ENCODE assay signal across 15 cellular contexts in genomic region chr7:135929692-135930091, GRCh38. TPM values are rescaled to one million over a fixed set of nuclear protein-coding genes. Genes with fewer than 3 reads are reported as not detected.
A peak's percentile ranks its signal among the peaks of the same experiment; 100 is the strongest.
DNase-seq lines count a peak whose midpoint lies in the region; ATAC-seq lines count a peak whose summit lies in the region.
"Had no signal": no experiment of that assay in that cellular context is flagged by ENCODE, and none has a peak within 500 bp of the region (broad histone marks: within the 10 kb centered on the region; RNA-seq: fewer than 3 reads in every experiment).

No MANE protein-coding gene starts in this region.

- H3K27me3 Mint-ChIP-seq in CD4-positive, CD25-positive, alpha-beta regulatory T cell: no peaks in the 10 kb centered on the region
- H3K27me3 Mint-ChIP-seq in effector memory CD8-positive, alpha-beta T cell: no peaks in the 10 kb centered on the region
- H3K27me3 Mint-ChIP-seq in activated CD4-positive, alpha-beta T cell treated with anti-CD3 and anti-CD28 coated beads, Interleukin-2, amount 10 ng/mL, durations not matched to agents 24 days and 14 days: no peaks in the 10 kb centered on the region
- no peaks in the 10 kb centered on the region for H3K27me3 Mint-ChIP-seq in naive thymus-derived CD8-positive, alpha-beta T cell

- no peaks in the 10 kb centered on the region for H3K9me3 ChIP-seq in CD4-positive, CD25-positive, alpha-beta regulatory T cell (ENCODE audit: control insufficient read depth in 2 of 2, low read length in 2 of 2)
- H3K9me3 ChIP-seq in HUES48 (ENCODE audit: control insufficient read depth, insufficient read depth, low read length): no peaks in the 10 kb centered on the region
- no peaks in the 10 kb centered on the region for H3K9me3 ChIP-seq in mesodermal cell (ENCODE audit: control insufficient read depth, low read length)

- no peaks in the 10 kb centered on the region for H3K27me3 ChIP-seq in CD4-positive, CD25-positive, alpha-beta regulatory T cell (ENCODE audit: control insufficient read depth, insufficient read depth, low read length)
- no peaks in the 10 kb centered on the region for H3K27me3 ChIP-seq in HUES48 (ENCODE audit: control insufficient read depth, insufficient read depth, low read length)

- peaks cover 39% of the 10 kb centered on the region for H3K36me3 ChIP-seq in CD4-positive, CD25-positive, alpha-beta regulatory T cell (ENCODE audit: control insufficient read depth, insufficient read depth, low read length)
- H3K36me3 ChIP-seq in HUES48 (ENCODE audit: control insufficient read depth, insufficient read depth, low read length) (peaks cover 23% of the 10 kb centered on the region), mesodermal cell (ENCODE audit: control insufficient read depth, insufficient read depth, low read length) (peaks cover 42% of the 10 kb centered on the region)

- WGBS in mesodermal cell (ENCODE audit: insufficient coverage in 2 of 2), 2 experiments: 0% methylated on average over 1 of the region's 3 CpGs; no CpG with 5 or more reads in 1 of the 2 experiments

- POLR2A ChIA-PET in naive thymus-derived CD8-positive, alpha-beta T cell (lab: Charles Lee): no interaction called here

- no peak overlapping the region for H3K4me3 ChIP-seq in CD4-positive, CD25-positive, alpha-beta regulatory T cell (ENCODE audit: low read depth, low read length)
- H3K4me3 ChIP-seq in HUES48 (ENCODE audit: low read depth, low read length): no peak overlapping the region
- no peak overlapping the region for H3K4me3 ChIP-seq in mesodermal cell (ENCODE audit: extremely low read depth, insufficient read depth, low read length, poor library complexity, severe bottlenecking)

- H3K27ac ChIP-seq in CD4-positive, CD25-positive, alpha-beta regulatory T cell (ENCODE audit: insufficient read depth, low read length, poor library complexity, severe bottlenecking): no peak overlapping the region
- peak overlapping the region; percentile 40 for H3K27ac ChIP-seq in HUES48 (ENCODE audit: low read depth, low read length)
- peak overlapping the region; percentile 88 for H3K27ac ChIP-seq in mesodermal cell (ENCODE audit: low read depth, low read length, severe bottlenecking)

- peaks cover 16% of the 10 kb centered on the region for H3K36me3 Mint-ChIP-seq in CD4-positive, CD25-positive, alpha-beta regulatory T cell
- peaks cover 47% of the 10 kb centered on the region for H3K36me3 Mint-ChIP-seq in effector memory CD8-positive, alpha-beta T cell (ENCODE audit: insufficient read depth)
- peaks cover 21% of the 10 kb centered on the region for H3K36me3 Mint-ChIP-seq in activated CD4-positive, alpha-beta T cell treated with anti-CD3 and anti-CD28 coated beads, Interleukin-2, amount 10 ng/mL, durations not matched to agents 24 days and 14 days (ENCODE audit: low read depth)
- peaks cover 0 to 52% (median 20%) of the 10 kb centered on the region in 3 donors for H3K36me3 Mint-ChIP-seq in naive thymus-derived CD8-positive, alpha-beta T cell

- H3K9me3 Mint-ChIP-seq in CD4-positive, CD25-positive, alpha-beta regulatory T cell: no peaks in the 10 kb centered on the region
- H3K9me3 Mint-ChIP-seq in effector memory CD8-positive, alpha-beta T cell: no peaks in the 10 kb centered on the region
- H3K9me3 Mint-ChIP-seq in activated CD4-positive, alpha-beta T cell treated with anti-CD3 and anti-CD28 coated beads, Interleukin-2, amount 10 ng/mL, durations not matched to agents 24 days and 14 days: no peaks in the 10 kb centered on the region
- H3K9me3 Mint-ChIP-seq in naive thymus-derived CD8-positive, alpha-beta T cell: no peaks in the 10 kb centered on the region

- H3K27ac Mint-ChIP-seq in CD4-positive, CD25-positive, alpha-beta regulatory T cell: peak overlapping the region in 2 of 3 donors; percentile 76 to 83
- H3K27ac Mint-ChIP-seq in effector memory CD8-positive, alpha-beta T cell: peak overlapping the region; percentile 5 to 41
- no peak overlapping the region for H3K27ac Mint-ChIP-seq in activated CD4-positive, alpha-beta T cell treated with anti-CD3 and anti-CD28 coated beads, Interleukin-2, amount 10 ng/mL, durations not matched to agents 24 days and 14 days
- peak overlapping the region in 2 of 10 donors; percentile 8 to 37 for H3K27ac Mint-ChIP-seq in naive thymus-derived CD8-positive, alpha-beta T cell
- H3K27ac Mint-ChIP-seq: activated CD8-positive, alpha-beta T cell treated with anti-CD3 and anti-CD28 coated beads, Interleukin-2, amount 10 ng/mL, durations not matched to agents 7 days and 5 days had no signal

- peaks cover 14 to 45% (median 37%) of the 10 kb centered on the region in 4 donors for H3K4me1 Mint-ChIP-seq in CD4-positive, CD25-positive, alpha-beta regulatory T cell
- peaks cover 28 to 44% of the 10 kb centered on the region in 2 donors for H3K4me1 Mint-ChIP-seq in effector memory CD8-positive, alpha-beta T cell (ENCODE audit: low read depth in 2 of 2)
- peaks cover 13% of the 10 kb centered on the region for H3K4me1 Mint-ChIP-seq in activated CD4-positive, alpha-beta T cell treated with anti-CD3 and anti-CD28 coated beads, Interleukin-2, amount 10 ng/mL, durations not matched to agents 24 days and 14 days
- peaks cover 18 to 41% (median 27%) of the 10 kb centered on the region in 4 donors for H3K4me1 Mint-ChIP-seq in naive thymus-derived CD8-positive, alpha-beta T cell

- peaks cover 22% of the 10 kb centered on the region for H3K4me1 ChIP-seq in CD4-positive, CD25-positive, alpha-beta regulatory T cell (ENCODE audit: control insufficient read depth, insufficient read depth, low read length, poor library complexity, severe bottlenecking)
- H3K4me1 ChIP-seq in HUES48 (ENCODE audit: control insufficient read depth, insufficient read depth, low read length) (peaks cover 23% of the 10 kb centered on the region), mesodermal cell (ENCODE audit: control insufficient read depth, insufficient read depth, low read length, poor library complexity, severe bottlenecking) (peaks cover 55% of the 10 kb centered on the region)

- intact Hi-C loops in activated CD4-positive, alpha-beta T cell treated with anti-CD3 and anti-CD28 coated beads, Interleukin-2, amount 10 ng/mL, durations not matched to agents 24 days and 14 days (cut with micrococcal nuclease): no loop called here

- H3K9ac ChIP-seq in HUES48 (ENCODE audit: low read depth, low read length): no peak overlapping the region

- ATAC-seq in CD4-positive, CD25-positive, alpha-beta regulatory T cell (ENCODE audit: low read depth in 2 of 2): no peak
- ATAC-seq in effector memory CD8-positive, alpha-beta T cell (replicated peaks): no peak
- no peak for ATAC-seq in esophagus mucosa
- ATAC-seq in naive thymus-derived CD8-positive, alpha-beta T cell: no peak
- ATAC-seq: activated CD8-positive, alpha-beta T cell treated with anti-CD3 and anti-CD28 coated beads, Interleukin-2, amount 10 ng/mL, durations not matched to agents 7 days and 5 days had no signal

- DNase-seq in CD4-positive, CD25-positive, alpha-beta regulatory T cell: no peak
- DNase-seq in effector memory CD8-positive, alpha-beta T cell: no peak
- DNase-seq in activated CD4-positive, alpha-beta T cell treated with anti-CD3 and anti-CD28 coated beads, Interleukin-2, amount 10 ng/mL, durations not matched to agents 24 days and 14 days: no peak
- DNase-seq in activated gamma-delta T cell treated with Interleukin-2 at 50 U/mL for 16 hours: no peak
- DNase-seq in naive thymus-derived CD8-positive, alpha-beta T cell: no peak
- DNase-seq: activated CD8-positive, alpha-beta T cell treated with anti-CD3 and anti-CD28 coated beads, Interleukin-2, amount 10 ng/mL, durations not matched to agents 7 days and 5 days; activated effector memory CD4-positive, alpha-beta T cell treated with Interleukin-2 at 50 U/mL for 16 hours; AML-193; DMS79; NCI-H1694 treated with DMSO at 0.1 percent for 48 hours; posterior cingulate gyrus; substantia nigra had no signal

- no peak overlapping the region for H3K4me3 Mint-ChIP-seq in CD4-positive, CD25-positive, alpha-beta regulatory T cell
- H3K4me3 Mint-ChIP-seq in effector memory CD8-positive, alpha-beta T cell: peak overlapping the region in 1 of 2 donors; percentile 6
- no peak overlapping the region for H3K4me3 Mint-ChIP-seq in activated CD4-positive, alpha-beta T cell treated with anti-CD3 and anti-CD28 coated beads, Interleukin-2, amount 10 ng/mL, durations not matched to agents 24 days and 14 days
- H3K4me3 Mint-ChIP-seq in naive thymus-derived CD8-positive, alpha-beta T cell: no peak overlapping the region
- H3K4me3 Mint-ChIP-seq: activated CD8-positive, alpha-beta T cell treated with anti-CD3 and anti-CD28 coated beads, Interleukin-2, amount 10 ng/mL, durations not matched to agents 7 days and 5 days had no signal

RNA-seq across cellular contexts. Expression of gene MTPN, which starts 47.5 kb away (rescaled TPM):
- total RNA-seq in CD4-positive, CD25-positive, alpha-beta regulatory T cell: 106 TPM
- polyA plus RNA-seq in CD4-positive, CD25-positive, alpha-beta regulatory T cell: 100 to 1,000 TPM in 2 of 4 donors, 10 to 100 TPM in 2; 75.3 to 121 (median 97.4) TPM
- 241 TPM for polyA plus RNA-seq in mesodermal cell (2013, experiment 1 of 2)
- polyA plus RNA-seq in mesodermal cell (2013, experiment 2 of 2): 239 TPM
- 199 TPM for total RNA-seq in esophagus mucosa
- total RNA-seq in activated CD4-positive, alpha-beta T cell treated with anti-CD3 and anti-CD28 coated beads, Interleukin-2, amount 10 ng/mL, durations not matched to agents 24 days and 14 days: 121 and 126 TPM in 2 replicates
- 10 to 100 TPM; 71.4 to 74.1 TPM for total RNA-seq in naive thymus-derived CD8-positive, alpha-beta T cell
- polyA plus RNA-seq in naive thymus-derived CD8-positive, alpha-beta T cell: 100 to 1,000 TPM in 1 of 3 donors, 10 to 100 TPM in 2; 60.5 to 100 (median 86.2) TPM
